1 cellular context compared by ENCODE assay signal in the genomic region with DNA sequence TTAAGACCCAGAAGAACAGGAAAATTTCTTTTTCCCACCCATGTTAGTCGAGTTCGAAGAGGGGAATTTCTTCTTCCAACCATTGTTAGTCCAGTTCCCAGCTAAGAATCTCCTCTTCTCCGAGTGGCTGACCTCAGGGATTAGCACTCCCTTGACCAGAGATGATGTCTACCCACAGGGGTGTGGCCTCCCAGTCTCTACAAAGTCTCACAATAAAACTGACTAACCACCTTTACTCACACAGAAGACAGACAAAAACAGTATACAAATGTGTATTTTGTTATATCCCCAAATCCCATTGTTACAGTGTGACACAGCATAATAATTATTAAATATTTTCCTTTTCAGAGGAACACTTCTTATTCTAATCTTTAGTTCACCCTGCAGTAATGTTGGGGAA.
TF ChIP-seq lines count a peak whose summit lies in the region.

No MANE protein-coding gene starts in this region.

TF ChIP-seq in IMR-90, 13 proteins besides CTCF, POLR2A, EP300 and RAD21:
- TF ChIP-seq, protein P1, sequence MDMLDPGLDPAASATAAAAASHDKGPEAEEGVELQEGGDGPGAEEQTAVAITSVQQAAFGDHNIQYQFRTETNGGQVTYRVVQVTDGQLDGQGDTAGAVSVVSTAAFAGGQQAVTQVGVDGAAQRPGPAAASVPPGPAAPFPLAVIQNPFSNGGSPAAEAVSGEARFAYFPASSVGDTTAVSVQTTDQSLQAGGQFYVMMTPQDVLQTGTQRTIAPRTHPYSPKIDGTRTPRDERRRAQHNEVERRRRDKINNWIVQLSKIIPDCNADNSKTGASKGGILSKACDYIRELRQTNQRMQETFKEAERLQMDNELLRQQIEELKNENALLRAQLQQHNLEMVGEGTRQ (IDR thresholded peaks at IDR 0.05; ENCODE audit: low read depth, low read length), result no peak
